8 cellular contexts compared by ENCODE assay signal in genomic region chr18:34977787-34978532, GRCh38.
A peak's percentile ranks its signal among the peaks of the same experiment; 100 is the strongest.
DNase-seq lines count a peak whose midpoint lies in the region; ATAC-seq and TF ChIP-seq lines count a peak whose summit lies in the region.

No MANE protein-coding gene starts in this region.

- CTCF ChIA-PET in CD4-positive, alpha-beta memory T cell (lab: Charles Lee; ENCODE audit: partially characterized antibody), result interaction anchor here (0.8 to 1.0 kb wide), 2 partner anchors 28 to 63 kb away, joined by 4 to 5 read pairs; partner anchors contain the start of gene MAPRE2

- peaks cover 15 to 30% (median 19%) of the 10 kb centered on the region in 4 donors for H3K4me1 Mint-ChIP-seq in CD4-positive, alpha-beta memory T cell

- no peaks in the 10 kb centered on the region for H3K36me3 ChIP-seq in CD4-positive, alpha-beta memory T cell (ENCODE audit: insufficient read depth, low read length)
- H3K36me3 ChIP-seq in MG63, result no peaks in the 10 kb centered on the region

- peaks cover 5 to 9% of the 10 kb centered on the region in 2 donors for H3K27me3 Mint-ChIP-seq in CD4-positive, alpha-beta memory T cell

- no peaks in the 10 kb centered on the region for H3K9me3 Mint-ChIP-seq in CD4-positive, alpha-beta memory T cell

- H3K4me1 ChIP-seq in CD4-positive, alpha-beta memory T cell (ENCODE audit: insufficient read depth, low read length), result peaks cover 14% of the 10 kb centered on the region

- ATAC-seq in GM21423 (IDR thresholded peaks at IDR 0.05; ENCODE audit: unreplicated experiment) (peak; percentile 30), left lobe of liver (peak; percentile 53), HG03565 (IDR thresholded peaks at IDR 0.05; ENCODE audit: unreplicated experiment) (no peak)

- POLR2A ChIA-PET in CD4-positive, alpha-beta memory T cell (lab: Charles Lee; ENCODE audit: partially characterized antibody), result interaction anchor here (1.8 to 3.2 kb wide), 3 partner anchors 52 to 117 kb away, joined by 6 to 23 read pairs (median 10); partner anchors contain the start of gene MAPRE2

- TF ChIP-seq CTCF in choroid plexus epithelial cell (conservative IDR thresholded peaks at IDR 0.05; ENCODE audit: low read depth, low read length), result no peak

- peak overlapping the region; percentile 60 to 82 for H3K4me3 ChIP-seq in CD4-positive, alpha-beta memory T cell (ENCODE audit: low read length in 2 of 2)
- H3K4me3 ChIP-seq in MG63 (peak overlapping the region; percentile 37), choroid plexus epithelial cell (ENCODE audit: low read depth, low read length) (peak overlapping the region; percentile 74)

- H3K27me3 ChIP-seq in CD4-positive, alpha-beta memory T cell (ENCODE audit: insufficient read depth, low read length), result peaks cover 9% of the 10 kb centered on the region
- H3K27me3 ChIP-seq in MG63, result peaks cover 46% of the 10 kb centered on the region

- peak in 4 of 5 donors; percentile 17 to 56 (median 32) for DNase-seq in CD4-positive, alpha-beta memory T cell
- DNase-seq in MG63 (peak; percentile 22), choroid plexus epithelial cell (ENCODE audit: low read depth) (no peak), left lobe of liver (ENCODE audit: low spot score) (peak; percentile 64)
- DNase-seq in activated CD4-positive, CD25-positive, alpha-beta regulatory T cell treated with anti-CD3 and anti-CD28 coated beads, Interleukin-2, amount 50 U/mL, for 72 hours, result peak; percentile 45
- peak; percentile 34 to 41 for DNase-seq in stimulated activated CD4-positive, alpha-beta T cell treated with anti-CD3 and anti-CD28 coated beads, Interleukin-2, amount 100 ng/mL, for 48 hours

- peaks cover 0 to 5% of the 10 kb centered on the region in 2 donors for H3K36me3 Mint-ChIP-seq in CD4-positive, alpha-beta memory T cell

- H3K9me3 ChIP-seq in CD4-positive, alpha-beta memory T cell (ENCODE audit: control insufficient read depth in 1 of 2, low read length in 2 of 2), result no peaks in the 10 kb centered on the region
- no peaks in the 10 kb centered on the region for H3K9me3 ChIP-seq in MG63

- peak overlapping the region; percentile 90 to 97 (median 94) for H3K4me3 Mint-ChIP-seq in CD4-positive, alpha-beta memory T cell

- intact Hi-C loops in CD4-positive, alpha-beta memory T cell (cut with micrococcal nuclease), result loop anchor here (1.0 to 10.0 kb wide), 6 partner anchors 118 to 1157 kb away; partner anchors contain the start of genes INO80C, RMP24, ZNF24 and ZSCAN30

- peak overlapping the region in 6 of 7 donors; percentile 81 to 90 (median 88) for H3K27ac Mint-ChIP-seq in CD4-positive, alpha-beta memory T cell

- no peak overlapping the region for H3K27ac ChIP-seq in CD4-positive, alpha-beta memory T cell (ENCODE audit: low read depth, low read length)
